1 cellular context compared by ENCODE assay signal in the genomic region with DNA sequence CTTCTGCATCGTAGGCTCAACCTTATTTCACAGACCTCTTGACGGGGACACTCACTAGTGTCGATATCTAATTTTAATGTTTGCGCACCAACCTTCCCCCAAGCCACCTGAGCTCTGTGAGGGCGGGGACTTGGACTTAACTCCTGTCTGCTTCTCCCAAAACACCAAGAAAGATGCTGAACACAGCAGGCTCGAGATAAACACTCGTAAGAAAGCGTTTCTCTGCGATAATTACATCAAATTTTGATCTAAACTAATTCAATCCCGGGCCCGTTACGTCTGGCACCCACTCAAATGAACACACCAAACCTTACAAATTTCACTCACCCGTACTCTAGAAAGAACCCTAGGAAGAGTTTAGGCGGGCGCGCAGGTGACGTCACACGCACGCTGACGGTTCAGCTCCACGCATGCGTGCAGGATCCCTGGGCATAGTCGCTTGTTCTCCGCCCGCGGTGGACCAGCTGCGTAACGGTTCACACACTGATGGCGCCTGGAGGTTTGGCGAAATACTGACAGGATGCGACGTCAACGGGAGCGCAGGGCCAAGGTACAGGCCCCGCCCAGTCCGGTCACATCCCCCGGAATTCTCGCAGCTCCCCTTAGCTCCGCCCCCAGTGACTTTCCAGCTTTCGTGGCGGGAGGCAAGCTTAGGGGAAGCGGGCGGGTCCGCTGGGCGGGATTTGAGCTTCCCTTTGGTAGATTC.
A peak's percentile ranks its signal among the peaks of the same experiment; 100 is the strongest.
TF ChIP-seq lines count a peak whose summit lies in the region.

A gene with protein sequence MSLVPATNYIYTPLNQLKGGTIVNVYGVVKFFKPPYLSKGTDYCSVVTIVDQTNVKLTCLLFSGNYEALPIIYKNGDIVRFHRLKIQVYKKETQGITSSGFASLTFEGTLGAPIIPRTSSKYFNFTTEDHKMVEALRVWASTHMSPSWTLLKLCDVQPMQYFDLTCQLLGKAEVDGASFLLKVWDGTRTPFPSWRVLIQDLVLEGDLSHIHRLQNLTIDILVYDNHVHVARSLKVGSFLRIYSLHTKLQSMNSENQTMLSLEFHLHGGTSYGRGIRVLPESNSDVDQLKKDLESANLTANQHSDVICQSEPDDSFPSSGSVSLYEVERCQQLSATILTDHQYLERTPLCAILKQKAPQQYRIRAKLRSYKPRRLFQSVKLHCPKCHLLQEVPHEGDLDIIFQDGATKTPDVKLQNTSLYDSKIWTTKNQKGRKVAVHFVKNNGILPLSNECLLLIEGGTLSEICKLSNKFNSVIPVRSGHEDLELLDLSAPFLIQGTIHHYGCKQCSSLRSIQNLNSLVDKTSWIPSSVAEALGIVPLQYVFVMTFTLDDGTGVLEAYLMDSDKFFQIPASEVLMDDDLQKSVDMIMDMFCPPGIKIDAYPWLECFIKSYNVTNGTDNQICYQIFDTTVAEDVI (minus strand): TSS at position 359 of the 706 bp plus-strand sequence. CDS start 32,652 bp downstream, outside the sequence.

TF ChIP-seq in HepG2, 621 proteins besides CTCF, POLR2A, EP300 and RAD21 (continued from another document and continues in another):
- TF ChIP-seq ETV6 (CRISPR knock-in tag; conservative IDR thresholded peaks at IDR 0.05) (0 out of 2 replicates have a peak, but pooled peaks have one; percentile 41), CREM (IDR thresholded peaks at IDR 0.05) (peak; percentile 98), CREM (CRISPR knock-in tag; IDR thresholded peaks at IDR 0.05) (peak; percentile 49; the same call in 1 of the 2 replicates), ZNF251 (CRISPR knock-in tag; IDR thresholded peaks at IDR 0.05) (no peak), KDM3A (CRISPR knock-in tag; IDR thresholded peaks at IDR 0.05; ENCODE audit: low read depth) (no peak), SUZ12 (IDR thresholded peaks at IDR 0.05; ENCODE audit: low read depth, low read length) (no peak), ZNF614 (CRISPR knock-in tag; IDR thresholded peaks at IDR 0.05; ENCODE audit: borderline replicate concordance) (peak; percentile 80; the same call in 1 of the 2 replicates), HNRNPH1 (optimal IDR thresholded peaks at IDR 0.05; ENCODE audit: low read depth, low read length) (no peak), GTF3A (CRISPR knock-in tag; conservative IDR thresholded peaks at IDR 0.05) (no peak), ZNF773 (CRISPR knock-in tag; IDR thresholded peaks at IDR 0.05; ENCODE audit: borderline replicate concordance) (no peak), ZBTB38 (CRISPR knock-in tag; IDR thresholded peaks at IDR 0.05) (peak; percentile 76), NFE2 (CRISPR knock-in tag; IDR thresholded peaks at IDR 0.05) (no peak), ZNF256 (CRISPR knock-in tag; conservative IDR thresholded peaks at IDR 0.05) (no peak), ZBTB7B (CRISPR knock-in tag; IDR thresholded peaks at IDR 0.05) (no peak; the same call in 1 of the 2 replicates), ZNF562 (CRISPR knock-in tag; IDR thresholded peaks at IDR 0.05; ENCODE audit: borderline replicate concordance) (no peak), PRMT3 (CRISPR knock-in tag; IDR thresholded peaks at IDR 0.05; ENCODE audit: borderline replicate concordance, low read depth) (no peak), SETDB1 (CRISPR knock-in tag; IDR thresholded peaks at IDR 0.05; ENCODE audit: borderline replicate concordance) (no peak), MEIS2 (CRISPR knock-in tag; IDR thresholded peaks at IDR 0.05) (peak; percentile 46; the same call in 1 of the 2 replicates), NFYB (CRISPR knock-in tag; IDR thresholded peaks at IDR 0.05) (peak; percentile 42; the same call in 1 of the 2 replicates), ZNF768 (CRISPR knock-in tag; IDR thresholded peaks at IDR 0.05) (no peak), TP53 (CRISPR knock-in tag; conservative IDR thresholded peaks at IDR 0.05) (no peak), ZSCAN25 (CRISPR knock-in tag; IDR thresholded peaks at IDR 0.05) (no peak), ZBTB7A (CRISPR knock-in tag; IDR thresholded peaks at IDR 0.05) (no peak), MEF2D (CRISPR knock-in tag; IDR thresholded peaks at IDR 0.05) (peak; percentile 71; the same call in 1 of the 2 replicates), ZFY (CRISPR knock-in tag; IDR thresholded peaks at IDR 0.05) (peak; percentile 56; the same call in 1 of the 2 replicates), ZNF329 (CRISPR knock-in tag; IDR thresholded peaks at IDR 0.05; ENCODE audit: low read depth) (no peak), ZNF605 (CRISPR knock-in tag; IDR thresholded peaks at IDR 0.05) (peak; percentile 70), GLI4 (CRISPR knock-in tag; IDR thresholded peaks at IDR 0.05; ENCODE audit: borderline replicate concordance) (peak; percentile 47; the same call in 1 of the 2 replicates), DPF2 (CRISPR knock-in tag; IDR thresholded peaks at IDR 0.05; ENCODE audit: borderline replicate concordance, low read depth) (no peak), ISL2 (CRISPR knock-in tag; IDR thresholded peaks at IDR 0.05) (peak; percentile 69), ELF3 (CRISPR knock-in tag; IDR thresholded peaks at IDR 0.05) (peak; percentile 62; the same call in 1 of the 2 replicates), ZBTB1 (CRISPR knock-in tag; IDR thresholded peaks at IDR 0.05; ENCODE audit: borderline replicate concordance) (no peak), JARID2 (CRISPR knock-in tag; IDR thresholded peaks at IDR 0.05; ENCODE audit: insufficient replicate concordance) (no peak), XRCC5 (optimal IDR thresholded peaks at IDR 0.05; ENCODE audit: low read length) (peak; percentile 13), GABPA (IDR thresholded peaks at IDR 0.05; ENCODE audit: low read depth, low read length) (peak; percentile 68), GABPA (CRISPR knock-in tag; IDR thresholded peaks at IDR 0.05; ENCODE audit: low read depth) (peak; percentile 92), ZNF558 (CRISPR knock-in tag; IDR thresholded peaks at IDR 0.05; ENCODE audit: borderline replicate concordance) (no peak; the same call in 1 of the 2 replicates), NONO (IDR thresholded peaks at IDR 0.05) (no peak), NONO (CRISPR knock-in tag; conservative IDR thresholded peaks at IDR 0.05) (peak; percentile 39)
- TF ChIP-seq, protein P1, sequence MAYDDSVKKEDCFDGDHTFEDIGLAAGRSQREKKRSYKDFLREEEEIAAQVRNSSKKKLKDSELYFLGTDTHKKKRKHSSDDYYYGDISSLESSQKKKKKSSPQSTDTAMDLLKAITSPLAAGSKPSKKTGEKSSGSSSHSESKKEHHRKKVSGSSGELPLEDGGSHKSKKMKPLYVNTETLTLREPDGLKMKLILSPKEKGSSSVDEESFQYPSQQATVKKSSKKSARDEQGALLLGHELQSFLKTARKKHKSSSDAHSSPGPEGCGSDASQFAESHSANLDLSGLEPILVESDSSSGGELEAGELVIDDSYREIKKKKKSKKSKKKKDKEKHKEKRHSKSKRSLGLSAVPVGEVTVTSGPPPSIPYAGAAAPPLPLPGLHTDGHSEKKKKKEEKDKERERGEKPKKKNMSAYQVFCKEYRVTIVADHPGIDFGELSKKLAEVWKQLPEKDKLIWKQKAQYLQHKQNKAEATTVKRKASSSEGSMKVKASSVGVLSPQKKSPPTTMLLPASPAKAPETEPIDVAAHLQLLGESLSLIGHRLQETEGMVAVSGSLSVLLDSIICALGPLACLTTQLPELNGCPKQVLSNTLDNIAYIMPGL (CRISPR knock-in tag; IDR thresholded peaks at IDR 0.05; ENCODE audit: borderline replicate concordance in 1 of 2, low read depth in 1 of 2) = peak; percentile 47 to 63; a peak in 2 of 4 replicates
- TF ChIP-seq, protein P2, sequence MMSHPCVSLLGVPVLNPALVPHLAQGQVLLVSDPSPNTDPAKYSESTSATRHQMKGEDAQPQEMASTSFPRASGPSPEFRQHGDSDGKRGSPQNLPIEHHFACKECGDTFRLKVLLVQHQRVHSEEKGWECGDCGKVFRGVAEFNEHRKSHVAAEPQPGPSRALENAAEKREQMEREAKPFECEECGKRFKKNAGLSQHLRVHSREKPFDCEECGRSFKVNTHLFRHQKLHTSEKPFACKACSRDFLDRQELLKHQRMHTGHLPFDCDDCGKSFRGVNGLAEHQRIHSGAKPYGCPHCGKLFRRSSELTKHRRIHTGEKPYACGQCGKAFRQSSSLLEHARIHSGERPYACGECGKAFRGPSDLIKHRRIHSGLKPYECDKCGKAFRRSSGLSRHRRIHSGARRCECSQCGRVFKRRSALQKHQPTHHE (CRISPR knock-in tag; IDR thresholded peaks at IDR 0.05; ENCODE audit: borderline replicate concordance) = peak; percentile 54; the same call in 1 of the 2 replicates
- TF ChIP-seq, protein P3, sequence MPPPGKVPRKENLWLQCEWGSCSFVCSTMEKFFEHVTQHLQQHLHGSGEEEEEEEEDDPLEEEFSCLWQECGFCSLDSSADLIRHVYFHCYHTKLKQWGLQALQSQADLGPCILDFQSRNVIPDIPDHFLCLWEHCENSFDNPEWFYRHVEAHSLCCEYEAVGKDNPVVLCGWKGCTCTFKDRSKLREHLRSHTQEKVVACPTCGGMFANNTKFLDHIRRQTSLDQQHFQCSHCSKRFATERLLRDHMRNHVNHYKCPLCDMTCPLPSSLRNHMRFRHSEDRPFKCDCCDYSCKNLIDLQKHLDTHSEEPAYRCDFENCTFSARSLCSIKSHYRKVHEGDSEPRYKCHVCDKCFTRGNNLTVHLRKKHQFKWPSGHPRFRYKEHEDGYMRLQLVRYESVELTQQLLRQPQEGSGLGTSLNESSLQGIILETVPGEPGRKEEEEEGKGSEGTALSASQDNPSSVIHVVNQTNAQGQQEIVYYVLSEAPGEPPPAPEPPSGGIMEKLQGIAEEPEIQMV (CRISPR knock-in tag; IDR thresholded peaks at IDR 0.05; ENCODE audit: low read depth) = 0 out of 2 replicates have a peak, but pooled peaks have one; percentile 38
- TF ChIP-seq, protein P4, sequence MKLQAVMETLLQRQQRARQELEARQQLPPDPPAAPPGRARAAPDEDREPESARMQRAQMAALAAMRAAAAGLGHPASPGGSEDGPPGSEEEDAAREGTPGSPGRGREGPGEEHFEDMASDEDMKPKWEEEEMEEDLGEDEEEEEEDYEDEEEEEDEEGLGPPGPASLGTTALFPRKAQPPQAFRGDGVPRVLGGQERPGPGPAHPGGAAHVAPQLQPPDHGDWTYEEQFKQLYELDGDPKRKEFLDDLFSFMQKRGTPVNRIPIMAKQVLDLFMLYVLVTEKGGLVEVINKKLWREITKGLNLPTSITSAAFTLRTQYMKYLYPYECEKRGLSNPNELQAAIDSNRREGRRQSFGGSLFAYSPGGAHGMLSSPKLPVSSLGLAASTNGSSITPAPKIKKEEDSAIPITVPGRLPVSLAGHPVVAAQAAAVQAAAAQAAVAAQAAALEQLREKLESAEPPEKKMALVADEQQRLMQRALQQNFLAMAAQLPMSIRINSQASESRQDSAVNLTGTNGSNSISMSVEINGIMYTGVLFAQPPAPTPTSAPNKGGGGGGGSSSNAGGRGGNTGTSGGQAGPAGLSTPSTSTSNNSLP (IDR thresholded peaks at IDR 0.05; ENCODE audit: low read depth, low read length) = no peak
- TF ChIP-seq, protein P5, sequence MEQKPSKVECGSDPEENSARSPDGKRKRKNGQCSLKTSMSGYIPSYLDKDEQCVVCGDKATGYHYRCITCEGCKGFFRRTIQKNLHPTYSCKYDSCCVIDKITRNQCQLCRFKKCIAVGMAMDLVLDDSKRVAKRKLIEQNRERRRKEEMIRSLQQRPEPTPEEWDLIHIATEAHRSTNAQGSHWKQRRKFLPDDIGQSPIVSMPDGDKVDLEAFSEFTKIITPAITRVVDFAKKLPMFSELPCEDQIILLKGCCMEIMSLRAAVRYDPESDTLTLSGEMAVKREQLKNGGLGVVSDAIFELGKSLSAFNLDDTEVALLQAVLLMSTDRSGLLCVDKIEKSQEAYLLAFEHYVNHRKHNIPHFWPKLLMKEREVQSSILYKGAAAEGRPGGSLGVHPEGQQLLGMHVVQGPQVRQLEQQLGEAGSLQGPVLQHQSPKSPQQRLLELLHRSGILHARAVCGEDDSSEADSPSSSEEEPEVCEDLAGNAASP (CRISPR knock-in tag; IDR thresholded peaks at IDR 0.05; ENCODE audit: borderline replicate concordance) = peak; percentile 75
- TF ChIP-seq, protein P6, sequence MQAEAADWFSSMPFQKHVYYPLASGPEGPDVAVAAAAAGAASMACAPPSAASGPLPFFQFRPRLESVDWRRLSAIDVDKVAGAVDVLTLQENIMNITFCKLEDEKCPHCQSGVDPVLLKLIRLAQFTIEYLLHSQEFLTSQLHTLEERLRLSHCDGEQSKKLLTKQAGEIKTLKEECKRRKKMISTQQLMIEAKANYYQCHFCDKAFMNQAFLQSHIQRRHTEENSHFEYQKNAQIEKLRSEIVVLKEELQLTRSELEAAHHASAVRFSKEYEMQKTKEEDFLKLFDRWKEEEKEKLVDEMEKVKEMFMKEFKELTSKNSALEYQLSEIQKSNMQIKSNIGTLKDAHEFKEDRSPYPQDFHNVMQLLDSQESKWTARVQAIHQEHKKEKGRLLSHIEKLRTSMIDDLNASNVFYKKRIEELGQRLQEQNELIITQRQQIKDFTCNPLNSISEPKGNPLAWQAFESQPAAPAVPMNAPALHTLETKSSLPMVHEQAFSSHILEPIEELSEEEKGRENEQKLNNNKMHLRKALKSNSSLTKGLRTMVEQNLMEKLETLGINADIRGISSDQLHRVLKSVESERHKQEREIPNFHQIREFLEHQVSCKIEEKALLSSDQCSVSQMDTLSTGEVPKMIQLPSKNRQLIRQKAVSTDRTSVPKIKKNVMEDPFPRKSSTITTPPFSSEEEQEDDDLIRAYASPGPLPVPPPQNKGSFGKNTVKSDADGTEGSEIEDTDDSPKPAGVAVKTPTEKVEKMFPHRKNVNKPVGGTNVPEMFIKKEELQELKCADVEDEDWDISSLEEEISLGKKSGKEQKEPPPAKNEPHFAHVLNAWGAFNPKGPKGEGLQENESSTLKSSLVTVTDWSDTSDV (CRISPR knock-in tag; IDR thresholded peaks at IDR 0.05) = 0 out of 2 replicates have a peak, but pooled peaks have one; percentile 26
